In the genomic region with DNA sequence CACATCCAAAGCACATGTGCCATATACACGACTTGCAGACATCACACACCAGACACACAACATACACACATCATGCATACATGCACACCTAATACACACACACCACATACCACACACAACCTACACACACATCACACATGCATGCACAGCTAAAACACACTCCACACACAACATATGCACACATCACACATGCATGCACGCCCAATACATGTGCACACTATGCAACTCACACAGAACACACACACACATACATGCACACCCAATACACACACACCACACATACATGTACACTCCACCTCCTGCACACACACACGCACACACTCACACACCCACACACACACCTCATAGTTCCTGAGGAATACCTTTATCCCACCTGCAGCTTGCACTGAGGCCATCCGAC, we compare ENCODE assay signal across 30 cellular contexts.
"Had no signal": no experiment of that assay in that cellular context is flagged by ENCODE, and none has a peak within 500 bp of the region (broad histone marks: within the 10 kb centered on the region; RNA-seq: fewer than 3 reads in every experiment).

No MANE protein-coding gene starts in this region.

- FAIRE-seq: endometrium, endothelial cell of umbilical vein had no signal

- H3K4me3 ChIP-seq: adrenal gland, body of pancreas, cardiac muscle cell, colonic mucosa, esophagus squamous epithelium, gastroesophageal sphincter had no signal

- H3K4me1 ChIP-seq: adrenal gland, body of pancreas, colonic mucosa had no signal

- H3K9me3 ChIP-seq: adrenal gland, body of pancreas, colonic mucosa had no signal

- H3K36me3 ChIP-seq: adrenal gland, cardiac muscle cell, colonic mucosa, esophagus squamous epithelium, gastroesophageal sphincter had no signal

- DNase-seq: activated CD4-positive, alpha-beta memory T cell treated with anti-CD3 and anti-CD28 coated beads for 36 hours; activated CD4-positive, alpha-beta T cell treated with anti-CD3 and anti-CD28 coated beads for 1 hour; activated CD4-positive, alpha-beta T cell treated with anti-CD3 and anti-CD28 coated beads for 4 hours; activated CD4-positive, alpha-beta T cell treated with anti-CD3 and anti-CD28 coated beads, Interleukin-2, amount 10 ng/mL, durations not matched to agents 7 days and 5 days; activated CD8-positive, alpha-beta memory T cell treated with anti-CD3 and anti-CD28 coated beads, Interleukin-2, amount 10 ng/mL, durations not matched to agents 7 days and 5 days; activated CD8-positive, alpha-beta memory T cell treated with anti-CD3 and anti-CD28 coated beads, Interleukin-2, amount 50 U/mL, for 4 hours; activated CD8-positive, alpha-beta T cell treated with anti-CD3 and anti-CD28 coated beads, Interleukin-2, amount 10 ng/mL, durations not matched to agents 7 days and 5 days; activated effector memory CD4-positive, alpha-beta T cell treated with anti-CD3 and anti-CD28 coated beads, Interleukin-2, amount 50 U/mL, for 16 hours; activated naive CD4-positive, alpha-beta T cell treated with anti-CD3 and anti-CD28 coated beads for 36 hours; activated naive CD8-positive, alpha-beta T cell treated with anti-CD3 and anti-CD28 coated beads for 36 hours; activated naive CD8-positive, alpha-beta T cell treated with anti-CD3 and anti-CD28 coated beads, Interleukin-2, amount 50 U/mL, for 24 hours; activated T-cell treated with anti-CD3 and anti-CD28 coated beads, Interleukin-2, amount 50 U/mL, for 1 hour; activated T-cell treated with anti-CD3 and anti-CD28 coated beads, Interleukin-2, amount 50 U/mL, for 48 hours; adrenal gland; amygdala; aorta; body of pancreas; central memory CD4-positive, alpha-beta T cell; cerebellar nuclear complex; colonic mucosa; effector CD8-positive, alpha-beta T cell; esophagus squamous epithelium; foreskin melanocyte; T-helper 2 cell had no signal

- H3K27ac ChIP-seq: adrenal gland, body of pancreas, cardiac muscle cell, colonic mucosa, epithelial cell of prostate, esophagus squamous epithelium had no signal

- H3K27me3 ChIP-seq: body of pancreas, colonic mucosa had no signal

- ATAC-seq: activated CD8-positive, alpha-beta memory T cell treated with anti-CD3 and anti-CD28 coated beads, Interleukin-2, amount 10 ng/mL, durations not matched to agents 7 days and 5 days; activated CD8-positive, alpha-beta T cell treated with anti-CD3 and anti-CD28 coated beads, Interleukin-2, amount 10 ng/mL, durations not matched to agents 7 days and 5 days; activated naive CD8-positive, alpha-beta T cell treated with anti-CD3 and anti-CD28 coated beads, Interleukin-2, amount 50 U/mL, for 24 hours; body of pancreas; gastroesophageal sphincter; WTC11 had no signal
